11 cellular contexts compared by ENCODE assay signal in genomic region chr2:36329746-36330145, GRCh38. TPM values are rescaled to one million over a fixed set of nuclear protein-coding genes. Genes with fewer than 3 reads are reported as not detected.
DNase-seq lines count a peak whose midpoint lies in the region; ATAC-seq and TF ChIP-seq lines count a peak whose summit lies in the region.
"Had no signal": no experiment of that assay in that cellular context is flagged by ENCODE, and none has a peak within 500 bp of the region (broad histone marks: within the 10 kb centered on the region; RNA-seq: fewer than 3 reads in every experiment).

No MANE protein-coding gene starts in this region.

- no peak for TF ChIP-seq CTCF in fibroblast of mammary gland (conservative IDR thresholded peaks at IDR 0.05; ENCODE audit: control insufficient read depth, insufficient read depth, low read depth, low read length)

- ATAC-seq in SK-N-SH treated with all-trans-retinoic acid at 6 μM for 48 hours (peak; percentile 88), HG03432 (IDR thresholded peaks at IDR 0.05; ENCODE audit: unreplicated experiment) (no peak), T-helper 17 cell (no peak), HG02571 (IDR thresholded peaks at IDR 0.05; ENCODE audit: unreplicated experiment) (no peak)

- H3K9me3 ChIP-seq in T-helper 17 cell (ENCODE audit: control insufficient read depth, low read length, poor library complexity, severe bottlenecking): no peaks in the 10 kb centered on the region

- no peak overlapping the region for H3K4me3 ChIP-seq in fibroblast of mammary gland (ENCODE audit: control insufficient read depth, low read depth, low read length)

- peaks cover 15% of the 10 kb centered on the region for H3K4me1 Mint-ChIP-seq in T-helper 17 cell

- H3K36me3 Mint-ChIP-seq in T-helper 17 cell (ENCODE audit: low read depth): no peaks in the 10 kb centered on the region

- H3K27ac Mint-ChIP-seq in T-helper 17 cell: no peak overlapping the region

- no peaks in the 10 kb centered on the region for H3K27me3 Mint-ChIP-seq in T-helper 17 cell

- H3K4me3 Mint-ChIP-seq in T-helper 17 cell: no peak overlapping the region

- DNase-seq in GM03348 (ENCODE audit: low spot score) (peak; percentile 57), fibroblast of mammary gland (ENCODE audit: low read depth) (peak; percentile 45), renal cortical epithelial cell (ENCODE audit: low read depth) (peak; percentile 94), NCI-H524 (lab: John Stamatoyannopoulos, UW) (no peak), T-helper 17 cell (no peak)
- DNase-seq: aorta, NCI-H1436 treated with DMSO at 0.1 percent for 48 hours, SHP77 had no signal

TF ChIP-seq in SK-N-SH treated with all-trans-retinoic acid at 6 μM for 48 hours, 23 proteins besides CTCF, POLR2A, EP300 and RAD21:
- TF ChIP-seq CREB5 (CRISPR knock-in tag; IDR thresholded peaks at IDR 0.05; ENCODE audit: low read depth): no peak
- TF ChIP-seq ESRRG (CRISPR knock-in tag; IDR thresholded peaks at IDR 0.05): no peak
- no peak for TF ChIP-seq ISL1 (CRISPR knock-in tag; IDR thresholded peaks at IDR 0.05)
- no peak for TF ChIP-seq ZC3H10 (CRISPR knock-in tag; IDR thresholded peaks at IDR 0.05)

RNA-seq across cellular contexts. Expression of gene CRIM1, which starts 25.8 kb away (rescaled TPM):
- total RNA-seq in renal cortical epithelial cell (299 and 669 TPM in 2 replicates), T-helper 17 cell (1 to 10 TPM; 2.2 to 2.3 TPM)

Comparison
In these comparisons a context has a peak if more than half of its experiments do, and no peak if none do; other contexts are left out.
1. DNase-seq: peak in GM03348 (single experiment), fibroblast of mammary gland (single experiment) and renal cortical epithelial cell (single experiment); none in NCI-H524 (0 of 2) and T-helper 17 cell (0 of 3).
2. RNA of gene CRIM1, which starts 25.8 kb away (total RNA-seq): 299 to 669 TPM in renal cortical epithelial cell; 2.2 to 2.3 TPM in T-helper 17 cell; every median in the first group is over 10 times any median in the second.